16 cellular contexts compared by ENCODE assay signal in genomic region chr13:66899955-66900354, GRCh38.
"Had no signal": no experiment of that assay in that cellular context is flagged by ENCODE, and none has a peak within 500 bp of the region (broad histone marks: within the 10 kb centered on the region; RNA-seq: fewer than 3 reads in every experiment).

No MANE protein-coding gene starts in this region.

- ATAC-seq: activated naive CD4-positive, alpha-beta T cell treated with anti-CD3 and anti-CD28 coated beads, Interleukin-2, amount 50 U/mL, for 72 hours; stimulated activated naive B cell treated with anti-CD40 and anti-IgM and Interleukin-4, amounts not matched to agents 10 μg/mL and 1 μg/mL and 100 μg/mL, for 72 hours had no signal

- H3K27ac ChIP-seq: adrenal gland, coronary artery, left ventricle myocardium inferior, thoracic aorta, upper lobe of left lung, VCaP had no signal

- H3K4me1 ChIP-seq: adrenal gland, left ventricle myocardium inferior, upper lobe of left lung had no signal

- H3K36me3 ChIP-seq: adrenal gland, left ventricle myocardium inferior, thoracic aorta, upper lobe of left lung had no signal

- DNase-seq: activated CD4-positive, alpha-beta T cell treated with anti-CD3 and anti-CD28 coated beads, Interleukin-2, amount 50 U/mL, for 1 hour; activated CD4-positive, CD25-positive, alpha-beta regulatory T cell treated with anti-CD3 and anti-CD28 coated beads, Interleukin-2, amount 50 U/mL, for 72 hours; activated gamma-delta T cell treated with Interleukin-2 at 50 U/mL for 16 hours; adrenal gland; caudate nucleus; erythroblast; head of caudate nucleus; left ventricle myocardium inferior; naive B cell; retina; stimulated activated naive B cell treated with anti-CD40 and anti-IgM and Interleukin-4, amounts not matched to agents 10 μg/mL and 1 μg/mL and 100 μg/mL, for 72 hours; upper lobe of left lung had no signal

- H3K9me3 ChIP-seq: adrenal gland, left ventricle myocardium inferior, thoracic aorta, upper lobe of left lung had no signal

- H3K4me3 ChIP-seq: adrenal gland, coronary artery, left ventricle myocardium inferior, thoracic aorta, upper lobe of left lung had no signal

- H3K27me3 ChIP-seq: adrenal gland, upper lobe of left lung had no signal
